Comparison of ENCODE assay signal across 29 cellular contexts in the genomic region with DNA sequence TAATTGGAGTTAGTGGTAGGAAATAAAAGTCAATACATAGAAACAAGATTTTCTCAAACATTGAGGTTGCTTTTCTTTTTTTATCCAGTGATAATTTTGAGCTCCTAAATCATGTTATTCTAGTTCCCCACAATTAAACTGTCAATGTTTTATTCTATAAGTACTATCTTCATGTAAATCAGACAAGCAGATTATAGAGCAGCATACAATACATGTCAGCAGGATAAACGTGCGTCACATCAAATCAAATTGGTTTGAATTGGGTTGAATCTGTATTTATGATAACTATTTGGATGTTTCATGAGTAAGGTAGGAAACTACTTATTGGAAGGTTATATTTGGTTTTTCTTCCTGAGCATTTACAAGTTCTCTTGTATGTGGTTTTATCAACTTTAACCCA.
"Had no signal": no experiment of that assay in that cellular context is flagged by ENCODE, and none has a peak within 500 bp of the region (broad histone marks: within the 10 kb centered on the region; RNA-seq: fewer than 3 reads in every experiment).

No MANE protein-coding gene starts in this region.

- H3K4me3 ChIP-seq: ascending aorta, cardiac muscle cell, SJSA1 had no signal

- H3K4me1 ChIP-seq: ascending aorta, SJSA1 had no signal

- ATAC-seq: activated CD8-positive, alpha-beta T cell treated with anti-CD3 and anti-CD28 coated beads for 36 hours; activated T-cell treated with anti-CD3 and anti-CD28 coated beads, Interleukin-2, amount 50 U/mL, for 72 hours; activated T-helper 17 cell treated with anti-CD3 and anti-CD28 coated beads, Interleukin-2, amount 50 U/mL, for 72 hours; Panc1 had no signal

- H3K36me3 ChIP-seq: ascending aorta, cardiac muscle cell, SJSA1 had no signal

- H3K9me3 ChIP-seq: ascending aorta, SK-N-SH had no signal

- H3K27me3 ChIP-seq: ascending aorta, cardiac muscle cell, SJSA1 had no signal

- H3K27ac ChIP-seq: ascending aorta, cardiac muscle cell, KMS-11, SJSA1 had no signal

- DNase-seq: activated CD4-positive, alpha-beta T cell treated with anti-CD3 and anti-CD28 coated beads, Interleukin-2, amount 10 ng/mL, durations not matched to agents 24 days and 14 days; activated CD4-positive, alpha-beta T cell treated with anti-CD3 and anti-CD28 coated beads, Interleukin-2, amount 50 U/mL, for 4 hours; activated CD8-positive, alpha-beta T cell treated with anti-CD3 and anti-CD28 coated beads for 36 hours; activated effector memory CD4-positive, alpha-beta T cell treated with anti-CD3 and anti-CD28 coated beads, Interleukin-2, amount 50 U/mL, for 16 hours; activated naive CD4-positive, alpha-beta T cell; activated naive CD4-positive, alpha-beta T cell treated with anti-CD3 and anti-CD28 coated beads, Interleukin-2, amount 50 U/mL, for 16 hours; activated naive CD8-positive, alpha-beta T cell treated with anti-CD3 and anti-CD28 coated beads for 36 hours; activated T-cell treated with anti-CD3 and anti-CD28 coated beads, Interleukin-2, amount 50 U/mL, for 1 hour; activated T-cell treated with anti-CD3 and anti-CD28 coated beads, Interleukin-2, amount 50 U/mL, for 72 hours; amygdala; MM.1S; MV-4-11; NCI-H1092; NCI-H1436 treated with DMSO at 0.1 percent for 48 hours; NCI-H187 treated with DMSO at 0.1 percent for 48 hours; NCI-H2171 treated with DMSO at 0.1 percent for 48 hours; NCI-H2227 treated with DMSO at 0.1 percent for 48 hours; NCI-H446; NCI-H510A treated with DMSO at 0.1 percent for 48 hours; NCI-H526 treated with DMSO at 0.1 percent for 48 hours; RPMI8226; SHP77 treated with DMSO at 0.1 percent for 48 hours; SK-N-SH had no signal
